4 cellular contexts compared by ENCODE assay signal in the genomic region with DNA sequence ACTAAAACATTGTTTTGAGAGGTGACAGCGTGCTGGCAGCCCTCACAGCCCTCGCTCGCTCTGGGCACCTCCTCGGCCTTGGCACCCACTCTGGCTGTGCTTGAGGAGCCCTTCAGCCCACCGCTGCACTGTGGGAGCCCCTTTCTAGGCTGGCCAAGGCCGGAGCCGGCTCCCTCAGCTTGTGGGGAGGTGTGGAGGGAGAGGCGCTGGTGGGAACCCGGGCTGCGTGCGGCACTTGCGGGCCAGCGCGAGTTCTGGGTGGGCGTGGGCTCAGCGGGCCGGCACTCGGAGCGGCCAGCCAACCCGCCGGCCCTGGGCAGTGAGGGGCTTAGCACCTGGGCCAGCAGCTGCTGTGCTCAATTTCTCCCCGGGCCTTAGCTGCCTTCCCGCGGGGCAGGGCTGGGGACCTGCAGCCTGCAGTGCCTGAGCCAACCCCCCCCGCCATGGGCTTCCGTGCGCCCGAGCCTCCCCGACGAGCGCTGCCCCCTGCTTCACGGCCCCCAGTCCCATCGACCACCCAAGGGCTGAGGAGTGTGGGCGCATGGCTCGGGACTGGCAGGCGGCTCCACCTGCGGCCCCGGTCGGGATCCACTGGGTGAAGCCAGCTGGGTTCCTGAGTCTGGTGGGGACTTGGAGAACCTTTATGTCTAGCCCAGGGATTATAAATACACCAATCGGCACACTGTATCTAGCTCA. TPM values are rescaled to one million over a fixed set of nuclear protein-coding genes. Genes with fewer than 3 reads are reported as not detected.
"Had no signal": no experiment of that assay in that cellular context is flagged by ENCODE, and none has a peak within 500 bp of the region (broad histone marks: within the 10 kb centered on the region; RNA-seq: fewer than 3 reads in every experiment).

No MANE protein-coding gene starts in this region.

RNA-seq across cellular contexts. Expression of a gene that starts 37.7 kb away (rescaled TPM):
- total RNA-seq: kidney epithelial cell, left ventricle myocardium inferior, myocyte had no signal
- polyA plus RNA-seq: right cardiac atrium had no signal
